Comparison of ENCODE assay signal across 11 cellular contexts in genomic region chr17:18181358-18181757, GRCh38. TPM values are rescaled to one million over a fixed set of nuclear protein-coding genes. Genes with fewer than 3 reads are reported as not detected.
DNase-seq lines count a peak whose midpoint lies in the region; ATAC-seq, FAIRE-seq and TF ChIP-seq lines count a peak whose summit lies in the region.
"Had no signal": no experiment of that assay in that cellular context is flagged by ENCODE, and none has a peak within 500 bp of the region (broad histone marks: within the 10 kb centered on the region; RNA-seq: fewer than 3 reads in every experiment).

No MANE protein-coding gene starts in this region.

- H2AFZ ChIP-seq in PC-3 (ENCODE audit: low read length) (no peak overlapping the region), GM12878 (ENCODE audit: control insufficient read depth, low read depth, low read length) (no peak overlapping the region), osteoblast (ENCODE audit: low read length) (peak overlapping the region; percentile 50)

- no peak for FAIRE-seq in GM12878 (lab: Jason Lieb, UNC)

- CTCF ChIA-PET in PC-3 (lab: Charles Lee) (no interaction called here), GM12878 (lab: Yijun Ruan, JAX) (interaction anchor here (1.1 to 1.8 kb wide), 4 partner anchors 11 to 23 kb away, joined by 4 to 6 read pairs (median 4); no protein-coding TSS in a partner anchor)

- intact Hi-C loops in PC-3 (cut with micrococcal nuclease): no loop called here
- intact Hi-C loops in GM12878 (cut with micrococcal nuclease; ENCODE audit: unreplicated experiment): loop anchor here (5.0 kb wide), 2 partner anchors 46 to 136 kb away; partner anchors contain the start of genes LLGL1 and SMCR8

- TF ChIP-seq CTCF in 22Rv1 (IDR thresholded peaks at IDR 0.05) (no peak), PC-3 (conservative IDR thresholded peaks at IDR 0.05; ENCODE audit: low read depth, low read length) (no peak), GM12878 (IDR thresholded peaks at IDR 0.05 in 2 of 3, conservative IDR thresholded peaks at IDR 0.05 in 1 of 3; ENCODE audit: control insufficient read depth in 2 of 3, extremely low read depth in 1 of 3, insufficient read depth in 1 of 3, low read depth in 3 of 3, low read length in 3 of 3) (no peak), osteoblast (IDR thresholded peaks at IDR 0.05; ENCODE audit: extremely low read depth, low read depth, low read length) (no peak), WERI-Rb-1 (IDR thresholded peaks at IDR 0.05; ENCODE audit: low read depth, low read length) (no peak)

- TF ChIP-seq RAD21 in GM12878 (IDR thresholded peaks at IDR 0.05; ENCODE audit: insufficient read depth, low read depth, low read length): no peak

- no TSS peak for BruUV-seq in PC-3 (replicated peaks; lab: Mats Ljungman, UMichigan)
- BruUV-seq in GM12878 (replicated peaks; lab: Mats Ljungman, UMichigan): no TSS peak

- DNase-seq in PC-3 (peak; percentile 70), GM12878 (ENCODE audit: low read depth, low spot score) (no peak), osteoblast (ENCODE audit: insufficient read length, low spot score, missing footprints) (peak; percentile 90), AG08396 (ENCODE audit: low spot score) (no peak), hypothalamus (lab: John Stamatoyannopoulos, UW) (no peak), WERI-Rb-1 (no peak)
- DNase-seq: NCI-H1048, Peyer's patch had no signal

- H3K36me3 ChIP-seq in PC-3 (ENCODE audit: low read depth, low read length): no peaks in the 10 kb centered on the region
- H3K36me3 ChIP-seq in GM12878 (ENCODE audit: control insufficient read depth in 2 of 2, insufficient read depth in 2 of 2, low read length in 1 of 2): 0 out of 4 replicates have a peak, but pooled peaks cover 0 to 1% of the 10 kb centered on the region in 2 experiments
- H3K36me3 ChIP-seq in osteoblast (ENCODE audit: insufficient read depth, low read length): no peaks in the 10 kb centered on the region
- peaks cover 18% of the 10 kb centered on the region for H3K36me3 ChIP-seq in WERI-Rb-1
- H3K36me3 ChIP-seq: ovary, Peyer's patch had no signal

- ATAC-seq in PC-3: peak; percentile 18; the same call in 1 of the 2 replicates
- no peak for ATAC-seq in GM12878
- ATAC-seq in GM21515 (IDR thresholded peaks at IDR 0.05; ENCODE audit: unreplicated experiment): no peak

- H3K4me1 ChIP-seq in PC-3 (ENCODE audit: insufficient read depth, low read length) (peaks cover 21% of the 10 kb centered on the region), GM12878 (ENCODE audit: control insufficient read depth, insufficient read depth, low read length) (peaks cover 11% of the 10 kb centered on the region), osteoblast (ENCODE audit: insufficient read depth, low read length) (peaks cover 37% of the 10 kb centered on the region)

- H3K79me2 ChIP-seq in PC-3 (ENCODE audit: low read length) (peaks cover 30% of the 10 kb centered on the region), GM12878 (ENCODE audit: control insufficient read depth, insufficient read depth, low read length) (peaks cover 29% of the 10 kb centered on the region), osteoblast (ENCODE audit: insufficient read depth, low read length) (peaks cover 27% of the 10 kb centered on the region)

- no peaks in the 10 kb centered on the region for H3K9me2 ChIP-seq in PC-3 (replicated peaks; ENCODE audit: low read length)

- H4K20me1 ChIP-seq in PC-3 (ENCODE audit: low read length) (peaks cover 21% of the 10 kb centered on the region), GM12878 (ENCODE audit: control insufficient read depth, insufficient read depth) (no peaks in the 10 kb centered on the region; the same call in 1 of the 2 replicates), osteoblast (ENCODE audit: insufficient read depth, low read length) (peaks cover 21% of the 10 kb centered on the region)

- H3K9me3 ChIP-seq in PC-3 (ENCODE audit: low read length): no peaks in the 10 kb centered on the region
- no peaks in the 10 kb centered on the region for H3K9me3 ChIP-seq in GM12878 (replicated peaks; ENCODE audit: control insufficient read depth, insufficient read depth, low read length)
- H3K9me3 ChIP-seq in osteoblast (ENCODE audit: low read depth, low read length): no peaks in the 10 kb centered on the region
- H3K9me3 ChIP-seq in WERI-Rb-1 (ENCODE audit: severe bottlenecking): no peaks in the 10 kb centered on the region
- H3K9me3 ChIP-seq: ovary, Peyer's patch had no signal

- H3K4me2 ChIP-seq in PC-3 (ENCODE audit: low read length) (peak overlapping the region; percentile 94), GM12878 (ENCODE audit: control insufficient read depth, insufficient read depth) (peak overlapping the region; percentile 75; the same call in 1 of the 2 replicates), osteoblast (ENCODE audit: insufficient read depth, low read length) (peak overlapping the region; percentile 13)

- RAD21 ChIA-PET in GM12878 (lab: Charles Lee; ENCODE audit: unreplicated experiment): no interaction called here

- H3K27ac ChIP-seq in 22Rv1 (peak overlapping the region; percentile 97), PC-3 (ENCODE audit: low read length) (peak overlapping the region; percentile 92), GM12878 (ENCODE audit: control insufficient read depth, insufficient read depth) (no peak overlapping the region), osteoblast (ENCODE audit: low read depth, low read length) (peak overlapping the region; percentile 87), WERI-Rb-1 (no peak overlapping the region)

- H3F3A ChIP-seq in PC-3 (ENCODE audit: low read length, unreplicated experiment): no peaks in the 10 kb centered on the region

- SMC1A ChIA-PET in GM12878 (lab: Charles Lee; ENCODE audit: uncharacterized antibody, unreplicated experiment): interaction anchor here (1.5 kb wide), 1 partner anchor 19 kb away, joined by 4 read pairs; no protein-coding TSS in a partner anchor

- TF ChIP-seq EP300 in GM12878 (IDR thresholded peaks at IDR 0.05; ENCODE audit: borderline replicate concordance in 1 of 2, control insufficient read depth in 1 of 2, low read depth in 2 of 2, low read length in 2 of 2): no peak

- 43% methylated on average over 5 of the region's 5 CpGs for WGBS in GM12878 (ENCODE audit: insufficient coverage, insufficient replicate concordance, low lambda C conversion rate, missing lambda C conversion rate)

- POLR2A ChIA-PET in PC-3 (lab: Charles Lee; ENCODE audit: unreplicated experiment): interaction anchor here (0.6 to 0.9 kb wide), 2 partner anchors 42 to 799 kb away, joined by 3 to 4 read pairs; no protein-coding TSS in a partner anchor
- POLR2A ChIA-PET in GM12878 (lab: Charles Lee): interaction anchor here (1.5 to 4.3 kb wide), 3 partner anchors 12 to 23 kb away, joined by 3 to 23 read pairs (median 9); no protein-coding TSS in a partner anchor

- H3K9ac ChIP-seq in PC-3 (ENCODE audit: low read length) (no peak overlapping the region), GM12878 (ENCODE audit: control insufficient read depth, insufficient read depth, low read length) (no peak overlapping the region)

- TF ChIP-seq POLR2A in GM12878 (IDR thresholded peaks at IDR 0.05; ENCODE audit: low read depth, low read length): no peak

- no peak overlapping the region for H3K4me3 ChIP-seq in PC-3 (ENCODE audit: low read length)
- H3K4me3 ChIP-seq in GM12878: no peak overlapping the region
- no peak overlapping the region for H3K4me3 ChIP-seq in osteoblast (ENCODE audit: insufficient read depth, low read length)
- no peak overlapping the region for H3K4me3 ChIP-seq in WERI-Rb-1 (ENCODE audit: low read depth, low read length)

- in situ Hi-C loops in GM12878 (cut with MboI): no loop called here

- H3K27me3 ChIP-seq in PC-3 (ENCODE audit: low read length) (no peaks in the 10 kb centered on the region), GM12878 (replicated peaks in 1 of 2; ENCODE audit: control insufficient read depth in 2 of 2, insufficient read depth in 2 of 2, low read length in 1 of 2) (no peaks in the 10 kb centered on the region), osteoblast (ENCODE audit: insufficient read depth, low read length) (no peaks in the 10 kb centered on the region), WERI-Rb-1 (ENCODE audit: insufficient read depth, low read depth, severe bottlenecking) (no peaks in the 10 kb centered on the region)
- H3K27me3 ChIP-seq: ovary, Peyer's patch had no signal

RNA-seq across cellular contexts. Expression of gene ALKBH5, which starts 2.3 kb away (rescaled TPM):
- total RNA-seq in PC-3 (2014; rRNA removed) (207 and 227 TPM in 2 replicates), GM12878 (2014; rRNA removed) (62.7 and 65.9 TPM in 2 replicates), GM12878 (2014; rRNA removed; fragmentation: Illumina TruSeq; extraction: Trizol) (45.0 and 47.0 TPM in 2 replicates), GM12878 (2021) (77.0 and 78.3 TPM in 2 replicates), osteoblast (103 and 125 TPM in 2 replicates)
- total RNA-seq in GM12878 (2013; cell fraction: nucleolus; rRNA removed): 39.1 and 42.2 TPM in 2 replicates
- polyA plus RNA-seq in GM12878 (2011; ENCODE audit: low read depth): 39.6 TPM
- polyA plus RNA-seq in GM12878 (2011; rRNA removed) (98.6 and 99.9 TPM in 2 replicates), GM12878 (2014; fragmentation: Illumina TruSeq; extraction: Trizol) (34.8 and 44.7 TPM in 2 replicates), GM12878 (2014; fragmentation: Nextera tagmentation; extraction: Ambion mirVana) (10 to 100 TPM; 13.7 to 31.8 TPM), GM12878 (2014; rRNA removed) (51.8 and 54.0 TPM in 2 replicates), GM12878 (2016; fragmentation: Nextera tagmentation; extraction: Ambion mirVana) (10 to 100 TPM; 53.0 to 59.3 TPM)
- polyA plus RNA-seq in GM12878 (2011; cell fraction: cytosol; rRNA removed): 113 and 137 TPM in 2 replicates
- polyA plus RNA-seq in GM12878 (2011; cell fraction: nucleus; rRNA removed): 52.2 and 54.1 TPM in 2 replicates
- 60.4 and 69.4 TPM in 2 replicates for polyA plus RNA-seq in GM12878 (2012)
- polyA minus RNA-seq in GM12878 (2011; rRNA and poly(A)+ RNA removed): 120 and 218 TPM in 2 replicates
- polyA minus RNA-seq in GM12878 (2011; cell fraction: cytosol; rRNA and poly(A)+ RNA removed): 84.7 and 89.1 TPM in 2 replicates
- polyA minus RNA-seq in GM12878 (2011; cell fraction: nucleus; rRNA and poly(A)+ RNA removed): 25.6 and 36.5 TPM in 2 replicates

RNA-seq across cellular contexts. Expression of gene LLGL1, which starts 44.1 kb away (rescaled TPM):
- total RNA-seq in PC-3 (2014; rRNA removed): 47.4 and 60.6 TPM in 2 replicates
- 3.1 and 3.5 TPM in 2 replicates for total RNA-seq in GM12878 (2013; cell fraction: nucleolus; rRNA removed)
- total RNA-seq in GM12878 (2014; rRNA removed): 5.9 and 7.8 TPM in 2 replicates
- 1.9 and 3.0 TPM in 2 replicates for total RNA-seq in GM12878 (2014; rRNA removed; fragmentation: Illumina TruSeq; extraction: Trizol)
- total RNA-seq in GM12878 (2021): 8.8 and 9.2 TPM in 2 replicates
- polyA plus RNA-seq in GM12878 (2011; ENCODE audit: low read depth): 1.3 TPM
- polyA plus RNA-seq in GM12878 (2011; rRNA removed): 1.5 and 3.7 TPM in 2 replicates
- polyA plus RNA-seq in GM12878 (2011; cell fraction: cytosol; rRNA removed): 6.0 and 9.3 TPM in 2 replicates
- polyA plus RNA-seq in GM12878 (2011; cell fraction: nucleus; rRNA removed): 6.7 and 10.5 TPM in 2 replicates
- polyA plus RNA-seq in GM12878 (2012): 2.8 and 3.0 TPM in 2 replicates
- 0.70 and 2.0 TPM in 2 replicates for polyA plus RNA-seq in GM12878 (2014; fragmentation: Illumina TruSeq; extraction: Trizol)
- polyA plus RNA-seq in GM12878 (2014; fragmentation: Nextera tagmentation; extraction: Ambion mirVana): under 1 TPM; 0.02 TPM
- polyA plus RNA-seq in GM12878 (2014; rRNA removed): 8.7 and 9.8 TPM in 2 replicates
- polyA plus RNA-seq in GM12878 (2016; fragmentation: Nextera tagmentation; extraction: Ambion mirVana): 1 to 10 TPM in 1 of 2 experiments, under 1 TPM in 1; 0.82 to 1.3 TPM
- polyA minus RNA-seq in GM12878 (2011; rRNA and poly(A)+ RNA removed): 3.9 and 8.6 TPM in 2 replicates
- 3.6 and 4.1 TPM in 2 replicates for polyA minus RNA-seq in GM12878 (2011; cell fraction: cytosol; rRNA and poly(A)+ RNA removed)
- 1.9 and 3.4 TPM in 2 replicates for polyA minus RNA-seq in GM12878 (2011; cell fraction: nucleus; rRNA and poly(A)+ RNA removed)
- 41.0 and 50.3 TPM in 2 replicates for total RNA-seq in osteoblast

Comparison
In these comparisons a context has a peak if more than half of its experiments do, and no peak if none do; other contexts are left out.
1. H3K27ac ChIP-seq: peak in 22Rv1 (single experiment), PC-3 (single experiment) and osteoblast (single experiment); none in GM12878 (single experiment) and WERI-Rb-1 (single experiment).
2. DNase-seq: peak in PC-3 (single experiment) and osteoblast (single experiment); none in GM12878 (single experiment), AG08396 (single experiment), hypothalamus (0 of 51) and WERI-Rb-1 (single experiment).
3. H3K4me2 ChIP-seq: peak in every context shown above with its lines; median percentile 94 in PC-3; 75 in GM12878; 13 in osteoblast.